ENCODE assay signal across 12 cellular contexts in the genomic region with DNA sequence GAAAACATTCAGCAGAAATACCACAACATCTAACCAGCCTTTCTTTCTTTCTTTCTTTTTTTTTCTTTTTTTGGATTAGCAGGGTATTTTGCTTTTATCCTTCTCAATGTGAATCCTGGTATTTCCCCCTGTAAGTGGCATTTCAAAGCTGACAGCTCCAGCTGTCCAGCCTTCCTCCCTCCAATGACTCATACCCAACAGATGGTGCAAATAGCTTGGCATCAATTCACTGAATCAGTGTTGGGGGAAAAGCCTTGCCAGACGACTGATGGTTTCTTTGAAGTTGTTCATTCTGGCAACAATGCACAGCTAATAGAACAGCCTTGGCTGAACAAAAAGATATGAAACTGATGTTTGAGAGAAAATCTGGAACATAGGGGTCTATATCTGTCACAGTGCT.
A peak's percentile ranks its signal among the peaks of the same experiment; 100 is the strongest.
DNase-seq lines count a peak whose midpoint lies in the region; ATAC-seq and TF ChIP-seq lines count a peak whose summit lies in the region.
"Had no signal": no experiment of that assay in that cellular context is flagged by ENCODE, and none has a peak within 500 bp of the region (broad histone marks: within the 10 kb centered on the region; RNA-seq: fewer than 3 reads in every experiment).

No MANE protein-coding gene starts in this region.

- H3K27me3 Mint-ChIP-seq in activated naive CD8-positive, alpha-beta T cell treated with anti-CD3 and anti-CD28 coated beads for 36 hours: no peaks in the 10 kb centered on the region

- no peaks in the 10 kb centered on the region for H3K9me3 ChIP-seq in mammary epithelial cell (replicated peaks; ENCODE audit: insufficient read depth, low read length)

- no peaks in the 10 kb centered on the region for H3K36me3 Mint-ChIP-seq in activated naive CD8-positive, alpha-beta T cell treated with anti-CD3 and anti-CD28 coated beads for 36 hours

- BruUV-seq in mammary epithelial cell (replicated peaks; lab: Mats Ljungman, UMichigan): no TSS peak

- H3K9ac ChIP-seq in mammary epithelial cell (ENCODE audit: insufficient read depth, low read length): no peak overlapping the region

- WGBS in mammary epithelial cell (ENCODE audit: low coverage, missing lambda C conversion rate): 0% methylated on average over 1 of the region's 1 CpG

- no peaks in the 10 kb centered on the region for H3K9me3 Mint-ChIP-seq in activated naive CD8-positive, alpha-beta T cell treated with anti-CD3 and anti-CD28 coated beads for 36 hours

- intact Hi-C loops in mammary epithelial cell (cut with micrococcal nuclease): no loop called here

- dilution Hi-C loops in mammary epithelial cell (cut with HindIII; ENCODE audit: low sequenced_read_pairs): no loop called here

- no peaks in the 10 kb centered on the region for H3K79me2 ChIP-seq in mammary epithelial cell (ENCODE audit: insufficient read depth, low read length)

- TF ChIP-seq CTCF in mammary epithelial cell (conservative IDR thresholded peaks at IDR 0.05 in 1 of 2, IDR thresholded peaks at IDR 0.05 in 1 of 2; ENCODE audit: extremely low read depth in 1 of 2, insufficient read depth in 1 of 2, low read depth in 1 of 2, low read length in 2 of 2): no peak

- H3K4me3 ChIP-seq in mammary epithelial cell (replicated peaks in 1 of 3; ENCODE audit: insufficient read depth in 1 of 3, low read depth in 2 of 3, low read length in 3 of 3): no peak overlapping the region

- H2AFZ ChIP-seq in mammary epithelial cell (ENCODE audit: low read depth, low read length): no peak overlapping the region

- no peak for ATAC-seq in GM21423 (IDR thresholded peaks at IDR 0.05; ENCODE audit: unreplicated experiment)

- H3K27ac ChIP-seq in mammary epithelial cell (ENCODE audit: insufficient read depth, low read depth, low read length): no peak overlapping the region

- no peak overlapping the region for H3K4me3 Mint-ChIP-seq in activated naive CD8-positive, alpha-beta T cell treated with anti-CD3 and anti-CD28 coated beads for 36 hours

- H3K36me3 ChIP-seq in mammary epithelial cell (ENCODE audit: insufficient read depth, low read length): no peaks in the 10 kb centered on the region

- DNase-seq in COLO829 (ENCODE audit: low spot score): peak; percentile 11
- peak; percentile 87 for DNase-seq in NCI-H2171 treated with DMSO at 0.1 percent for 48 hours (lab: John Stamatoyannopoulos, UW)
- peak; percentile 5 for DNase-seq in mammary epithelial cell
- DNase-seq in midbrain (lab: John Stamatoyannopoulos, UW): peak; percentile 16
- no peak for DNase-seq in activated naive CD8-positive, alpha-beta T cell treated with anti-CD3 and anti-CD28 coated beads for 36 hours
- DNase-seq in activated CD4-positive, alpha-beta T cell treated with anti-CD3 and anti-CD28 coated beads for 4 hours: no peak
- DNase-seq in activated T-cell treated with anti-CD3 and anti-CD28 coated beads for 4 hours: no peak
- DNase-seq: activated CD8-positive, alpha-beta memory T cell treated with anti-CD3 and anti-CD28 coated beads, Interleukin-2, amount 50 U/mL, for 4 hours; amniotic stem cell; NCI-H1417 treated with DMSO at 0.1 percent for 48 hours; T1000 had no signal

- no peaks in the 10 kb centered on the region for H3K4me1 Mint-ChIP-seq in activated naive CD8-positive, alpha-beta T cell treated with anti-CD3 and anti-CD28 coated beads for 36 hours

- H4K20me1 ChIP-seq in mammary epithelial cell (ENCODE audit: insufficient read depth, low read length): no peaks in the 10 kb centered on the region

- CTCF ChIA-PET in mammary epithelial cell (lab: Charles Lee; ENCODE audit: low non-redundant PET): no interaction called here

- H3K4me1 ChIP-seq in mammary epithelial cell (ENCODE audit: insufficient read depth, low read length): no peaks in the 10 kb centered on the region

- no peak overlapping the region for H3K4me2 ChIP-seq in mammary epithelial cell (ENCODE audit: insufficient read depth, low read depth, low read length)

- in situ Hi-C loops in mammary epithelial cell (cut with MboI; ENCODE audit: low sequenced_read_pairs in 2 of 2): no loop called here

- no peaks in the 10 kb centered on the region for H3K27me3 ChIP-seq in mammary epithelial cell (ENCODE audit: insufficient read depth, low read length)

- H3K27ac Mint-ChIP-seq in activated naive CD8-positive, alpha-beta T cell treated with anti-CD3 and anti-CD28 coated beads for 36 hours: no peak overlapping the region

Comparison
In these comparisons a context has a peak if more than half of its experiments do, and no peak if none do; other contexts are left out.
1. DNase-seq: peak in COLO829 (single experiment), NCI-H2171 treated with DMSO at 0.1 percent for 48 hours (single experiment), mammary epithelial cell (single experiment) and midbrain (single experiment); none in activated naive CD8-positive, alpha-beta T cell treated with anti-CD3 and anti-CD28 coated beads for 36 hours (single experiment), activated CD4-positive, alpha-beta T cell treated with anti-CD3 and anti-CD28 coated beads for 4 hours (0 of 2) and activated T-cell treated with anti-CD3 and anti-CD28 coated beads for 4 hours (single experiment).